15 cellular contexts compared by ENCODE assay signal in the genomic region with DNA sequence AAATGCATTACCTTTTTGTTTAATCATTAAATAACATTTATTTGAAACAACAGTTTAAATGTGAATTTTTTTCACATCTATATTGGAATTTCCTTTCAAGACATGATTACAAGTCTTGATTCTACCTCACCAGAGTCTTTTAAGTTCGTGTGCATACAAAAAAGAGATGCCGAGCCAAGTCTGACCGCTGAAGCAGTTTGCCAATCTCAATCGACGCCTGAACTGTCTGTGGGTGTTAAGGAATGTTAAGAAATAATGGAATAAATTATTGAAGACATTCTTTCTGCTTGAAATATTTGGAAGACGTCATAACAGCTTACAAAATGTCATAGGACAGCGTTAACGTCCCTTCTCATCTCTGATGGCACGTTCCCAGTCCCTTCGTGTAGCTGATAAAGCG. TPM values are rescaled to one million over a fixed set of nuclear protein-coding genes. Genes with fewer than 3 reads are reported as not detected.
DNase-seq lines count a peak whose midpoint lies in the region; ATAC-seq and TF ChIP-seq lines count a peak whose summit lies in the region.
"Had no signal": no experiment of that assay in that cellular context is flagged by ENCODE, and none has a peak within 500 bp of the region (broad histone marks: within the 10 kb centered on the region; RNA-seq: fewer than 3 reads in every experiment).

No MANE protein-coding gene starts in this region.

- ATAC-seq in PC-3, result no peak
- no peak for ATAC-seq in GM21576 (IDR thresholded peaks at IDR 0.05; ENCODE audit: unreplicated experiment)
- ATAC-seq: right cardiac atrium had no signal

- TF ChIP-seq CTCF in PC-3 (conservative IDR thresholded peaks at IDR 0.05; ENCODE audit: low read depth, low read length) (no peak), cardiac fibroblast (IDR thresholded peaks at IDR 0.05; ENCODE audit: low read depth, low read length) (no peak), neural progenitor cell (IDR thresholded peaks at IDR 0.05) (no peak)

- no peaks in the 10 kb centered on the region for H3K79me2 ChIP-seq in PC-3 (ENCODE audit: low read length)
- H3K79me2 ChIP-seq in neural progenitor cell (ENCODE audit: low read depth), result no peaks in the 10 kb centered on the region

- H3K27me3 ChIP-seq in PC-3 (ENCODE audit: low read length) (peaks cover 5% of the 10 kb centered on the region; the same call in 1 of the 2 replicates), neural progenitor cell (no peaks in the 10 kb centered on the region)

- DNase-seq in T-helper 2 cell treated with Interferon-gamma antibody and Interleukin-4, amounts not matched to agents 5 μg/mL and 100 μg/mL, for 36 hours (ENCODE audit: low spot score), result no peak
- no peak for DNase-seq in T-helper 2 cell
- no peak for DNase-seq in PC-3
- DNase-seq in cardiac fibroblast (ENCODE audit: low read depth in 2 of 2), result peak; percentile 25 to 63
- no peak for DNase-seq in neural progenitor cell (ENCODE audit: low spot score)
- DNase-seq in superior temporal gyrus (ENCODE audit: extremely low spot score), result no peak
- DNase-seq in NCI-H446 (lab: John Stamatoyannopoulos, UW), result no peak
- DNase-seq: 8988T; activated CD4-positive, CD25-positive, alpha-beta regulatory T cell treated with anti-CD3 and anti-CD28 coated beads, Interleukin-2, amount 50 U/mL, for 72 hours; cerebellar nuclear complex; right cardiac atrium had no signal

- H4K20me1 ChIP-seq in PC-3 (ENCODE audit: low read length) (no peaks in the 10 kb centered on the region), neural progenitor cell (ENCODE audit: low read depth) (no peaks in the 10 kb centered on the region)

- H3K4me2 ChIP-seq in PC-3 (ENCODE audit: low read length) (peak overlapping the region; percentile 30; the same call in 1 of the 2 replicates), neural progenitor cell (no peak overlapping the region)

- POLR2A ChIA-PET in PC-3 (lab: Charles Lee; ENCODE audit: unreplicated experiment), result no interaction called here

- peaks cover 9% of the 10 kb centered on the region for H3K27me3 Mint-ChIP-seq in T-helper 2 cell treated with Interferon-gamma antibody and Interleukin-4, amounts not matched to agents 5 μg/mL and 100 μg/mL, for 36 hours (ENCODE audit: low read depth)
- H3K27me3 Mint-ChIP-seq in neural progenitor cell (ENCODE audit: insufficient read depth, low read depth), result peaks cover 2% of the 10 kb centered on the region
- H3K27me3 Mint-ChIP-seq: IgD-negative memory B cell had no signal

- intact Hi-C loops in PC-3 (cut with micrococcal nuclease), result loop anchor here (1.0 to 10.0 kb wide), 3 partner anchors 60 to 465 kb away; no protein-coding TSS in a partner anchor

- H2AFZ ChIP-seq in PC-3 (ENCODE audit: low read length), result no peak overlapping the region
- peak overlapping the region; percentile 23 for H2AFZ ChIP-seq in neural progenitor cell (replicated peaks)

- CTCF ChIA-PET in PC-3 (lab: Charles Lee), result interaction anchor here (0.6 to 0.8 kb wide), 2 partner anchors 60 to 585 kb away, joined by 3 to 7 read pairs; no protein-coding TSS in a partner anchor

- no peak overlapping the region for H3K4me3 ChIP-seq in PC-3 (ENCODE audit: low read length)
- peak overlapping the region in 1 of 2 donors; percentile 29 for H3K4me3 ChIP-seq in cardiac fibroblast (replicated peaks in 1 of 2; ENCODE audit: low read depth in 2 of 2, low read length in 2 of 2)
- no peak overlapping the region for H3K4me3 ChIP-seq in neural progenitor cell

- H3F3A ChIP-seq in PC-3 (ENCODE audit: low read length, unreplicated experiment), result no peaks in the 10 kb centered on the region
- H3F3A ChIP-seq in neural progenitor cell (ENCODE audit: low read depth), result no peaks in the 10 kb centered on the region

- H3K4me1 ChIP-seq in PC-3 (ENCODE audit: insufficient read depth, low read length) (no peaks in the 10 kb centered on the region), neural progenitor cell (no peaks in the 10 kb centered on the region)
- H3K4me1 ChIP-seq: Caco-2 had no signal

- no peaks in the 10 kb centered on the region for H3K36me3 ChIP-seq in PC-3 (ENCODE audit: low read depth, low read length)
- H3K36me3 ChIP-seq in neural progenitor cell, result no peaks in the 10 kb centered on the region

- no peaks in the 10 kb centered on the region for H3K9me2 ChIP-seq in PC-3 (replicated peaks; ENCODE audit: low read length)

- no peaks in the 10 kb centered on the region for H3K9me3 ChIP-seq in PC-3 (ENCODE audit: low read length)
- H3K9me3 ChIP-seq in neural progenitor cell (ENCODE audit: low read depth), result no peaks in the 10 kb centered on the region
- H3K9me3 ChIP-seq: Caco-2 had no signal

- H3K4me3 Mint-ChIP-seq in T-helper 2 cell treated with Interferon-gamma antibody and Interleukin-4, amounts not matched to agents 5 μg/mL and 100 μg/mL, for 36 hours, result peak overlapping the region; percentile 58
- no peak overlapping the region for H3K4me3 Mint-ChIP-seq in neural progenitor cell

- H3K27ac ChIP-seq in PC-3 (ENCODE audit: low read length), result no peak overlapping the region
- no peak overlapping the region for H3K27ac ChIP-seq in neural progenitor cell
- H3K27ac ChIP-seq: epithelial cell of prostate had no signal

- H3K9ac ChIP-seq in PC-3 (ENCODE audit: low read length) (no peak overlapping the region), neural progenitor cell (no peak overlapping the region)

- H3K36me3 Mint-ChIP-seq in T-helper 2 cell treated with Interferon-gamma antibody and Interleukin-4, amounts not matched to agents 5 μg/mL and 100 μg/mL, for 36 hours (ENCODE audit: low read depth), result no peaks in the 10 kb centered on the region
- H3K36me3 Mint-ChIP-seq in neural progenitor cell, result no peaks in the 10 kb centered on the region
- H3K36me3 Mint-ChIP-seq: IgD-negative memory B cell had no signal

- H3K9me3 Mint-ChIP-seq in T-helper 2 cell treated with Interferon-gamma antibody and Interleukin-4, amounts not matched to agents 5 μg/mL and 100 μg/mL, for 36 hours, result no peaks in the 10 kb centered on the region
- no peaks in the 10 kb centered on the region for H3K9me3 Mint-ChIP-seq in neural progenitor cell
- H3K9me3 Mint-ChIP-seq: IgD-negative memory B cell had no signal

- no peak overlapping the region for H3K27ac Mint-ChIP-seq in T-helper 2 cell treated with Interferon-gamma antibody and Interleukin-4, amounts not matched to agents 5 μg/mL and 100 μg/mL, for 36 hours
- no peak overlapping the region for H3K27ac Mint-ChIP-seq in neural progenitor cell
- H3K27ac Mint-ChIP-seq: IgD-negative memory B cell had no signal

- no TSS peak for BruUV-seq in PC-3 (replicated peaks; lab: Mats Ljungman, UMichigan)

- H3K4me1 Mint-ChIP-seq in T-helper 2 cell treated with Interferon-gamma antibody and Interleukin-4, amounts not matched to agents 5 μg/mL and 100 μg/mL, for 36 hours (ENCODE audit: low read depth), result peaks cover 48% of the 10 kb centered on the region
- H3K4me1 Mint-ChIP-seq in neural progenitor cell, result peaks cover 5% of the 10 kb centered on the region

RNA-seq across cellular contexts. Expression of gene TNIP3, which starts 27.9 kb away (rescaled TPM):
- total RNA-seq in PC-3 (2014; rRNA removed) (not detected in 2 replicates), neural progenitor cell (ENCODE audit: low replicate concordance) (not detected in 2 replicates)
- total RNA-seq: right cardiac atrium had no signal

Comparison
In these comparisons a context has a peak if more than half of its experiments do, and no peak if none do; other contexts are left out.
1. DNase-seq: peak in cardiac fibroblast (2 of 2); none in T-helper 2 cell treated with Interferon-gamma antibody and Interleukin-4, amounts not matched to agents 5 μg/mL and 100 μg/mL, for 36 hours (single experiment), T-helper 2 cell (0 of 5), PC-3 (single experiment), neural progenitor cell (single experiment), superior temporal gyrus (single experiment) and NCI-H446 (0 of 2).